1 cellular context compared by ENCODE assay signal in the genomic region with DNA sequence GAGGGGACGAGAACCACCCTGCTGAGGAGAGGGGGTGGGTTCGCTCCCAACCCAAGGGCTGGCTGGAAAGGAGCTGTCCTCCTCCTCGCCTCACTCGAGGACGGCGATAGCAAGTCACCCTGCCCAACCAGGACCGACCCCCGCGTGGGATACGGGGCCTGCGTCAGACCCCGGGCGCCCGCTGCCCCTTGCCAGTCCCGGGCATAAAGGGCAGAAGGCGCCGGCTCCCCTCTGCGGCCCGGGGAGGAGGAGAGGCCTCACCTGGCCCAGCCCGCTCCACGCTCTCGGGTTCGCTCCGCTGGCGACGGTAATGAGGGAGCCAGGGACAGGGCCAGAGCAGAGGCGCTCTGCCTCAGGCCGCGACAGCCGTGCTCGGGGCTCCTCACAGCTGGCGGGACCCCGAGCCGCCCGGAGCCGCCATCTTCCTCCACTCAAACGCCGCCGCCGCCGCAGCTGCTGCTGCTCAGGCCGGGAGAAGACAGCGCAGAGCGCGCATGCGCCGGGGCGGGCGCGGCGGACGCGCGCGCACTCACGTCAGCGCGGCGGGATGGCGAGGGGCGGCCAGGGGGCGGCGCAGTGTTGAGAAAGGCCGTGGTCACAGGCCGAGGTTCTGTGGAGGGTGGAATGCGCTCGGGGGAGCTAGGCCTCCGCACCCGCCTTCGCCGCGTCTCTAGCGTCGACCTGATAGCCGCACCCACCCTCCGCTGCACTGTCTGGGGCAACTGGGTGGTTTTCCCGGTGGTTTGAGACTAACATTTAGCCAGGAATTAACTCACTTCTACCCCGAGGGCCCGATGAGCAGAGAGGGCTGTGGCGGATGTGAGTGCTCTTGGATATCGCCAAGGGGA.
TF ChIP-seq lines count a peak whose summit lies in the region.

TSS of gene FBXO42 (minus strand) at position 487 of the 848 bp plus-strand sequence. CDS start 37,062 bp downstream, outside the sequence.

TF ChIP-seq in K562, 482 proteins besides CTCF, POLR2A, EP300 and RAD21 (continued from another document and continues in another):
- TF ChIP-seq, protein P1, sequence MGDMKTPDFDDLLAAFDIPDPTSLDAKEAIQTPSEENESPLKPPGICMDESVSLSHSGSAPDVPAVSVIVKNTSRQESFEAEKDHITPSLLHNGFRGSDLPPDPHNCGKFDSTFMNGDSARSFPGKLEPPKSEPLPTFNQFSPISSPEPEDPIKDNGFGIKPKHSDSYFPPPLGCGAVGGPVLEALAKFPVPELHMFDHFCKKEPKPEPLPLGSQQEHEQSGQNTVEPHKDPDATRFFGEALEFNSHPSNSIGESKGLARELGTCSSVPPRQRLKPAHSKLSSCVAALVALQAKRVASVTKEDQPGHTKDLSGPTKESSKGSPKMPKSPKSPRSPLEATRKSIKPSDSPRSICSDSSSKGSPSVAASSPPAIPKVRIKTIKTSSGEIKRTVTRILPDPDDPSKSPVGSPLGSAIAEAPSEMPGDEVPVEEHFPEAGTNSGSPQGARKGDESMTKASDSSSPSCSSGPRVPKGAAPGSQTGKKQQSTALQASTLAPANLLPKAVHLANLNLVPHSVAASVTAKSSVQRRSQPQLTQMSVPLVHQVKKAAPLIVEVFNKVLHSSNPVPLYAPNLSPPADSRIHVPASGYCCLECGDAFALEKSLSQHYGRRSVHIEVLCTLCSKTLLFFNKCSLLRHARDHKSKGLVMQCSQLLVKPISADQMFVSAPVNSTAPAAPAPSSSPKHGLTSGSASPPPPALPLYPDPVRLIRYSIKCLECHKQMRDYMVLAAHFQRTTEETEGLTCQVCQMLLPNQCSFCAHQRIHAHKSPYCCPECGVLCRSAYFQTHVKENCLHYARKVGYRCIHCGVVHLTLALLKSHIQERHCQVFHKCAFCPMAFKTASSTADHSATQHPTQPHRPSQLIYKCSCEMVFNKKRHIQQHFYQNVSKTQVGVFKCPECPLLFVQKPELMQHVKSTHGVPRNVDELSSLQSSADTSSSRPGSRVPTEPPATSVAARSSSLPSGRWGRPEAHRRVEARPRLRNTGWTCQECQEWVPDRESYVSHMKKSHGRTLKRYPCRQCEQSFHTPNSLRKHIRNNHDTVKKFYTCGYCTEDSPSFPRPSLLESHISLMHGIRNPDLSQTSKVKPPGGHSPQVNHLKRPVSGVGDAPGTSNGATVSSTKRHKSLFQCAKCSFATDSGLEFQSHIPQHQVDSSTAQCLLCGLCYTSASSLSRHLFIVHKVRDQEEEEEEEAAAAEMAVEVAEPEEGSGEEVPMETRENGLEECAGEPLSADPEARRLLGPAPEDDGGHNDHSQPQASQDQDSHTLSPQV (IDR thresholded peaks at IDR 0.05), result peak; percentile 95
- TF ChIP-seq ZKSCAN8 (CRISPR knock-in tag; IDR thresholded peaks at IDR 0.05), result no peak
- TF ChIP-seq ZNF347 (CRISPR knock-in tag; IDR thresholded peaks at IDR 0.05; ENCODE audit: low read depth), result no peak
- no peak for TF ChIP-seq ZNF324 (CRISPR knock-in tag; IDR thresholded peaks at IDR 0.05)
- TF ChIP-seq, protein P2, sequence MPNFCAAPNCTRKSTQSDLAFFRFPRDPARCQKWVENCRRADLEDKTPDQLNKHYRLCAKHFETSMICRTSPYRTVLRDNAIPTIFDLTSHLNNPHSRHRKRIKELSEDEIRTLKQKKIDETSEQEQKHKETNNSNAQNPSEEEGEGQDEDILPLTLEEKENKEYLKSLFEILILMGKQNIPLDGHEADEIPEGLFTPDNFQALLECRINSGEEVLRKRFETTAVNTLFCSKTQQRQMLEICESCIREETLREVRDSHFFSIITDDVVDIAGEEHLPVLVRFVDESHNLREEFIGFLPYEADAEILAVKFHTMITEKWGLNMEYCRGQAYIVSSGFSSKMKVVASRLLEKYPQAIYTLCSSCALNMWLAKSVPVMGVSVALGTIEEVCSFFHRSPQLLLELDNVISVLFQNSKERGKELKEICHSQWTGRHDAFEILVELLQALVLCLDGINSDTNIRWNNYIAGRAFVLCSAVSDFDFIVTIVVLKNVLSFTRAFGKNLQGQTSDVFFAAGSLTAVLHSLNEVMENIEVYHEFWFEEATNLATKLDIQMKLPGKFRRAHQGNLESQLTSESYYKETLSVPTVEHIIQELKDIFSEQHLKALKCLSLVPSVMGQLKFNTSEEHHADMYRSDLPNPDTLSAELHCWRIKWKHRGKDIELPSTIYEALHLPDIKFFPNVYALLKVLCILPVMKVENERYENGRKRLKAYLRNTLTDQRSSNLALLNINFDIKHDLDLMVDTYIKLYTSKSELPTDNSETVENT (CRISPR knock-in tag; IDR thresholded peaks at IDR 0.05), result peak; percentile 93
- TF ChIP-seq ETV6 (IDR thresholded peaks at IDR 0.05; ENCODE audit: borderline replicate concordance in 1 of 2, low read depth in 2 of 2, low read length in 1 of 2), result no peak
- peak; percentile 74 for TF ChIP-seq ETV6 (CRISPR knock-in tag; IDR thresholded peaks at IDR 0.05; ENCODE audit: borderline replicate concordance)
- peak; percentile 53; the same call in 1 of the 2 replicates for TF ChIP-seq PML (IDR thresholded peaks at IDR 0.05; ENCODE audit: low read length)
- TF ChIP-seq SIRT6 (IDR thresholded peaks at IDR 0.05; ENCODE audit: low read depth, low read length), result peak; percentile 9
- TF ChIP-seq, protein P3, sequence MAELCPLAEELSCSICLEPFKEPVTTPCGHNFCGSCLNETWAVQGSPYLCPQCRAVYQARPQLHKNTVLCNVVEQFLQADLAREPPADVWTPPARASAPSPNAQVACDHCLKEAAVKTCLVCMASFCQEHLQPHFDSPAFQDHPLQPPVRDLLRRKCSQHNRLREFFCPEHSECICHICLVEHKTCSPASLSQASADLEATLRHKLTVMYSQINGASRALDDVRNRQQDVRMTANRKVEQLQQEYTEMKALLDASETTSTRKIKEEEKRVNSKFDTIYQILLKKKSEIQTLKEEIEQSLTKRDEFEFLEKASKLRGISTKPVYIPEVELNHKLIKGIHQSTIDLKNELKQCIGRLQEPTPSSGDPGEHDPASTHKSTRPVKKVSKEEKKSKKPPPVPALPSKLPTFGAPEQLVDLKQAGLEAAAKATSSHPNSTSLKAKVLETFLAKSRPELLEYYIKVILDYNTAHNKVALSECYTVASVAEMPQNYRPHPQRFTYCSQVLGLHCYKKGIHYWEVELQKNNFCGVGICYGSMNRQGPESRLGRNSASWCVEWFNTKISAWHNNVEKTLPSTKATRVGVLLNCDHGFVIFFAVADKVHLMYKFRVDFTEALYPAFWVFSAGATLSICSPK (IDR thresholded peaks at IDR 0.05; ENCODE audit: borderline replicate concordance), result no peak
- no peak for TF ChIP-seq CUX1 (CRISPR knock-in tag; IDR thresholded peaks at IDR 0.05)
- TF ChIP-seq ZNF444 (CRISPR knock-in tag; IDR thresholded peaks at IDR 0.05), result no peak
- TF ChIP-seq CREB3L1 (IDR thresholded peaks at IDR 0.05; ENCODE audit: borderline replicate concordance, low read depth), result peak; percentile 82
- 0 out of 2 replicates have a peak, but pooled peaks have one; percentile 74 for TF ChIP-seq ZNF175 (CRISPR knock-in tag; IDR thresholded peaks at IDR 0.05; ENCODE audit: low read depth)
- no peak for TF ChIP-seq FOXJ2 (tag; IDR thresholded peaks at IDR 0.05)
- no peak; the same call in 1 of the 2 replicates for TF ChIP-seq KDM2B (CRISPR knock-in tag; IDR thresholded peaks at IDR 0.05)
- no peak for TF ChIP-seq FOXO4 (CRISPR knock-in tag; IDR thresholded peaks at IDR 0.05)
- peak; percentile 76 for TF ChIP-seq SMAD1 (IDR thresholded peaks at IDR 0.05; ENCODE audit: low read depth, low read length, partially characterized antibody)
- TF ChIP-seq NCOA1 (IDR thresholded peaks at IDR 0.05; ENCODE audit: low read depth), result 0 out of 2 replicates have a peak, but pooled peaks have one; percentile 14
- no peak for TF ChIP-seq DACH1 (IDR thresholded peaks at IDR 0.05; ENCODE audit: partially characterized antibody)
- peak; percentile 90 for TF ChIP-seq E2F1 (CRISPR knock-in tag; IDR thresholded peaks at IDR 0.05)
- TF ChIP-seq ZNF224 (CRISPR knock-in tag; IDR thresholded peaks at IDR 0.05), result 0 out of 2 replicates have a peak, but pooled peaks have one; percentile 66
- peak; percentile 48 for TF ChIP-seq NEUROD1 (IDR thresholded peaks at IDR 0.05; ENCODE audit: borderline replicate concordance, low read depth, low read length, partially characterized antibody)
- TF ChIP-seq ZBTB17 (CRISPR knock-in tag; IDR thresholded peaks at IDR 0.05), result peak; percentile 70
- no peak for TF ChIP-seq MEF2A (IDR thresholded peaks at IDR 0.05; ENCODE audit: control insufficient read depth, low read depth, low read length)
- TF ChIP-seq ZNF212 (CRISPR knock-in tag; IDR thresholded peaks at IDR 0.05), result 0 out of 2 replicates have a peak, but pooled peaks have one; percentile 16
- TF ChIP-seq CREB1 (IDR thresholded peaks at IDR 0.05), result peak; percentile 90
- TF ChIP-seq CREB1 (CRISPR knock-in tag; IDR thresholded peaks at IDR 0.05), result peak; percentile 85
- TF ChIP-seq BRCA1 (IDR thresholded peaks at IDR 0.05), result no peak
- TF ChIP-seq BRCA1 (CRISPR knock-in tag; IDR thresholded peaks at IDR 0.05), result no peak
- no peak for TF ChIP-seq ZNF239 (CRISPR knock-in tag; IDR thresholded peaks at IDR 0.05)
- TF ChIP-seq CXXC5 (CRISPR knock-in tag; IDR thresholded peaks at IDR 0.05), result peak; percentile 99
- TF ChIP-seq, protein P4, sequence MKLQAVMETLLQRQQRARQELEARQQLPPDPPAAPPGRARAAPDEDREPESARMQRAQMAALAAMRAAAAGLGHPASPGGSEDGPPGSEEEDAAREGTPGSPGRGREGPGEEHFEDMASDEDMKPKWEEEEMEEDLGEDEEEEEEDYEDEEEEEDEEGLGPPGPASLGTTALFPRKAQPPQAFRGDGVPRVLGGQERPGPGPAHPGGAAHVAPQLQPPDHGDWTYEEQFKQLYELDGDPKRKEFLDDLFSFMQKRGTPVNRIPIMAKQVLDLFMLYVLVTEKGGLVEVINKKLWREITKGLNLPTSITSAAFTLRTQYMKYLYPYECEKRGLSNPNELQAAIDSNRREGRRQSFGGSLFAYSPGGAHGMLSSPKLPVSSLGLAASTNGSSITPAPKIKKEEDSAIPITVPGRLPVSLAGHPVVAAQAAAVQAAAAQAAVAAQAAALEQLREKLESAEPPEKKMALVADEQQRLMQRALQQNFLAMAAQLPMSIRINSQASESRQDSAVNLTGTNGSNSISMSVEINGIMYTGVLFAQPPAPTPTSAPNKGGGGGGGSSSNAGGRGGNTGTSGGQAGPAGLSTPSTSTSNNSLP (IDR thresholded peaks at IDR 0.05; ENCODE audit: borderline replicate concordance, low read depth, low read length), result no peak
- no peak; the same call in 1 of the 2 replicates for TF ChIP-seq GATAD2A (IDR thresholded peaks at IDR 0.05)
